Comparison of ENCODE assay signal across 1 cellular context in genomic region chr4:10088135-10089010, GRCh38.
TF ChIP-seq lines count a peak whose summit lies in the region.

No MANE protein-coding gene starts in this region.

TF ChIP-seq in IMR-90, 13 proteins besides CTCF, POLR2A, EP300 and RAD21:
- no peak for TF ChIP-seq FOS (IDR thresholded peaks at IDR 0.05; ENCODE audit: low read depth, low read length)
